ENCODE assay signal across 8 cellular contexts in the genomic region with DNA sequence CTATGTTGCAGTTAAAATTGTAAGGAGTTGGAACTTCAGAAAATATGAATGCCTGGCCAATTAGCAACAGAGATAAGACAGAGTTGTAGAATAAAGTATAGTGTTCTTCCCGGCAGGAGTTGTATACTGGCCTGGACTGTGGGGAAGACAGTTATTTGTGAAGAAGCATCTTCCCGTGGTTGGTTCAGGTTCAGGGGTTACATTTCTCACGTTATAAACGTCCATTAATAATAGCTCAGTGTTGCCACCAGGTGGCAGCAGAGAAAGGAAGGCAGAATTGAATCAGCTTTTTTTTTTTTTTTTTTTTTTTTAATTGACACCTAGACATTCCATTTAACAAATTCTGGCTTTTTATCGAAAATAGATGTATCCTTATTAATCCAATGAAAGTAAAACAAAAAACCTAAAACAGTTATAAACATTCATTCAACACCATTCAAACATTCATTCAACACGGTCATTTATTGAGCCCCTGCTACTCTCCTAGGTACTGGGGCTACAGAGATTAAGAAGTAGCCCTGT.
A peak's percentile ranks its signal among the peaks of the same experiment; 100 is the strongest.
DNase-seq lines count a peak whose midpoint lies in the region; ATAC-seq and TF ChIP-seq lines count a peak whose summit lies in the region.

No MANE protein-coding gene starts in this region.

- H3K27me3 Mint-ChIP-seq in activated naive CD8-positive, alpha-beta T cell treated with anti-CD3 and anti-CD28 coated beads for 36 hours, result peaks cover 16% of the 10 kb centered on the region

- H3F3A ChIP-seq in SK-N-SH (replicated peaks; ENCODE audit: insufficient read depth) (peaks cover 17% of the 10 kb centered on the region), smooth muscle cell (ENCODE audit: low read depth) (no peaks in the 10 kb centered on the region)

- peak; percentile 64 for DNase-seq in Caki2 (ENCODE audit: low read depth)
- DNase-seq in Jurkat, Clone E6-1 (ENCODE audit: low read depth, low spot score), result peak; percentile 45
- DNase-seq in SK-N-SH, result peak; percentile 69
- DNase-seq in activated naive CD8-positive, alpha-beta T cell treated with anti-CD3 and anti-CD28 coated beads for 36 hours, result peak; percentile 41
- peak; percentile 56 for DNase-seq in left ventricle myocardium superior
- no peak for DNase-seq in smooth muscle cell (lab: John Stamatoyannopoulos, UW; ENCODE audit: unreplicated experiment)

- no peak overlapping the region for H3K27ac ChIP-seq in SK-N-SH (ENCODE audit: low read depth in 2 of 2, low read length in 1 of 2)
- no peak overlapping the region for H3K27ac ChIP-seq in smooth muscle cell (ENCODE audit: low read depth)

- H3K36me3 Mint-ChIP-seq in activated naive CD8-positive, alpha-beta T cell treated with anti-CD3 and anti-CD28 coated beads for 36 hours, result no peaks in the 10 kb centered on the region

- intact Hi-C loops in left ventricle myocardium superior (cut with micrococcal nuclease), result no loop called here

- no peak overlapping the region for H3K4me3 Mint-ChIP-seq in activated naive CD8-positive, alpha-beta T cell treated with anti-CD3 and anti-CD28 coated beads for 36 hours

- peak; percentile 39 for ATAC-seq in left ventricle myocardium superior
- ATAC-seq in HG02759 (IDR thresholded peaks at IDR 0.05; ENCODE audit: unreplicated experiment), result no peak
- no peak for ATAC-seq in GM21423 (IDR thresholded peaks at IDR 0.05; ENCODE audit: unreplicated experiment)

- H3K9ac ChIP-seq in SK-N-SH, result no peak overlapping the region
- no peak overlapping the region for H3K9ac ChIP-seq in smooth muscle cell (ENCODE audit: low read depth)

- H3K4me1 Mint-ChIP-seq in activated naive CD8-positive, alpha-beta T cell treated with anti-CD3 and anti-CD28 coated beads for 36 hours, result peaks cover 2% of the 10 kb centered on the region

- H2AFZ ChIP-seq in SK-N-SH (ENCODE audit: low read depth) (peak overlapping the region; percentile 56; the same call in 1 of the 2 replicates), smooth muscle cell (ENCODE audit: low read depth) (no peak overlapping the region)

- TF ChIP-seq CTCF in SK-N-SH (IDR thresholded peaks at IDR 0.05), result peak; percentile 86
- peak; percentile 60 for TF ChIP-seq CTCF in smooth muscle cell (IDR thresholded peaks at IDR 0.05; ENCODE audit: borderline replicate concordance, insufficient read depth, poor library complexity, severe bottlenecking)

- 18% methylated on average over 6 of the region's 6 CpGs for WGBS in SK-N-SH (ENCODE audit: low lambda C conversion rate)
- WGBS in smooth muscle cell (ENCODE audit: low lambda C conversion rate), result 21% methylated on average over 6 of the region's 6 CpGs

- CTCF ChIA-PET in SK-N-SH (lab: Yijun Ruan, JAX), result interaction anchor here (0.6 to 4.6 kb wide), 42 partner anchors 9 to 487 kb away, joined by 3 to 59 read pairs (median 4); a partner anchor contains a TSS

- no peak overlapping the region for H3K4me3 ChIP-seq in Jurkat, Clone E6-1 (ENCODE audit: low read length)
- H3K4me3 ChIP-seq in SK-N-SH (ENCODE audit: low read depth in 2 of 2, low read length in 1 of 2) (no peak overlapping the region), smooth muscle cell (no peak overlapping the region)

- no peak for TF ChIP-seq EP300 in SK-N-SH (IDR thresholded peaks at IDR 0.05; ENCODE audit: borderline replicate concordance in 1 of 2, low read depth in 1 of 2, low read length in 1 of 2)

- no peaks in the 10 kb centered on the region for H3K9me3 Mint-ChIP-seq in activated naive CD8-positive, alpha-beta T cell treated with anti-CD3 and anti-CD28 coated beads for 36 hours

- no peaks in the 10 kb centered on the region for H4K20me1 ChIP-seq in SK-N-SH (ENCODE audit: insufficient read depth)
- H4K20me1 ChIP-seq in smooth muscle cell (ENCODE audit: low read depth), result no peaks in the 10 kb centered on the region

- H3K27ac Mint-ChIP-seq in activated naive CD8-positive, alpha-beta T cell treated with anti-CD3 and anti-CD28 coated beads for 36 hours, result no peak overlapping the region

- POLR2A ChIA-PET in SK-N-SH (lab: Yijun Ruan, JAX), result no interaction called here

- no peak overlapping the region for H3K4me2 ChIP-seq in SK-N-SH
- H3K4me2 ChIP-seq in smooth muscle cell, result no peak overlapping the region

- H3K79me2 ChIP-seq in SK-N-SH (ENCODE audit: insufficient read depth), result no peaks in the 10 kb centered on the region
- H3K79me2 ChIP-seq in smooth muscle cell (ENCODE audit: low read depth), result no peaks in the 10 kb centered on the region

- H3K9me2 ChIP-seq in SK-N-SH, result no peaks in the 10 kb centered on the region

- H3K27me3 ChIP-seq in SK-N-SH (ENCODE audit: insufficient read depth), result no peaks in the 10 kb centered on the region
- no peaks in the 10 kb centered on the region for H3K27me3 ChIP-seq in smooth muscle cell (ENCODE audit: low read depth)

- in situ Hi-C loops in Caki2 (cut with HindIII; ENCODE audit: low pct_unique_long_range_greater_than_20kb, low sequenced_read_pairs), result no loop called here

- H3K4me1 ChIP-seq in SK-N-SH (ENCODE audit: control insufficient read depth in 1 of 2, insufficient read depth in 2 of 2, low read depth in 1 of 2, low read length in 1 of 2) (peaks cover 0 to 9% of the 10 kb centered on the region in 2 experiments; a peak in 1 of 4 replicates), smooth muscle cell (ENCODE audit: low read depth) (no peaks in the 10 kb centered on the region)

- H3K36me3 ChIP-seq in SK-N-SH (replicated peaks in 1 of 2; ENCODE audit: control insufficient read depth in 1 of 2, insufficient read depth in 2 of 2, low read length in 1 of 2), result peaks cover 0 to 2% of the 10 kb centered on the region in 2 experiments
- H3K36me3 ChIP-seq in smooth muscle cell (ENCODE audit: low read depth), result no peaks in the 10 kb centered on the region

- peak; percentile 71 for TF ChIP-seq RAD21 in SK-N-SH (IDR thresholded peaks at IDR 0.05; ENCODE audit: low read length)

- H3K9me3 ChIP-seq in SK-N-SH (no peaks in the 10 kb centered on the region), smooth muscle cell (replicated peaks; ENCODE audit: low read depth) (no peaks in the 10 kb centered on the region)

TF ChIP-seq in SK-N-SH, 30 proteins besides CTCF, POLR2A, EP300 and RAD21:
- TF ChIP-seq, protein P1, sequence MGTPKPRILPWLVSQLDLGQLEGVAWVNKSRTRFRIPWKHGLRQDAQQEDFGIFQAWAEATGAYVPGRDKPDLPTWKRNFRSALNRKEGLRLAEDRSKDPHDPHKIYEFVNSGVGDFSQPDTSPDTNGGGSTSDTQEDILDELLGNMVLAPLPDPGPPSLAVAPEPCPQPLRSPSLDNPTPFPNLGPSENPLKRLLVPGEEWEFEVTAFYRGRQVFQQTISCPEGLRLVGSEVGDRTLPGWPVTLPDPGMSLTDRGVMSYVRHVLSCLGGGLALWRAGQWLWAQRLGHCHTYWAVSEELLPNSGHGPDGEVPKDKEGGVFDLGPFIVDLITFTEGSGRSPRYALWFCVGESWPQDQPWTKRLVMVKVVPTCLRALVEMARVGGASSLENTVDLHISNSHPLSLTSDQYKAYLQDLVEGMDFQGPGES (IDR thresholded peaks at IDR 0.05; ENCODE audit: low read depth, low read length), result no peak
- TF ChIP-seq SMC3 (IDR thresholded peaks at IDR 0.05; ENCODE audit: low read depth, low read length), result peak; percentile 71
